ENCODE assay signal across 8 cellular contexts in genomic region chr5:62412549-62413329, GRCh38. TPM values are rescaled to one million over a fixed set of nuclear protein-coding genes. Genes with fewer than 3 reads are reported as not detected.
DNase-seq lines count a peak whose midpoint lies in the region; ATAC-seq and TF ChIP-seq lines count a peak whose summit lies in the region.

TSS of gene IPO11 (plus strand) at chr5:62412763. CDS start at chr5:62437280, 24,517 bp downstream.

- H3K4me3 ChIP-seq in prostate gland (peak within 1 kb of the TSS; percentile 62 to 79), urinary bladder (ENCODE audit: low read depth, low read length) (peak within 1 kb of the TSS; percentile 83)

- peak; percentile 97 for DNase-seq in NCI-H187 treated with DMSO at 0.1 percent for 48 hours (lab: John Stamatoyannopoulos, UW)
- peak; percentile 88 to 100 (median 97) for DNase-seq in anterior cingulate cortex (lab: John Stamatoyannopoulos, UW)
- DNase-seq in left ventricle myocardium superior: peak; percentile 98
- DNase-seq in prostate gland (ENCODE audit: low spot score): peak; percentile 98

- TF ChIP-seq POLR2A in prostate gland (IDR thresholded peaks at IDR 0.05): peak; percentile 54

- no peaks in the 10 kb centered on the region for H3K9me3 ChIP-seq in prostate gland

- peak in 2 of 4 experiments; percentile 15 to 34 for TF ChIP-seq CTCF in prostate gland (IDR thresholded peaks at IDR 0.05)

- under 1% methylated on average over 66 of the region's 66 CpGs for WGBS in prostate gland
- under 1% methylated on average over 66 of the region's 66 CpGs for WGBS in urinary bladder

- peak; percentile 95 for ATAC-seq in GM18499 (IDR thresholded peaks at IDR 0.05; ENCODE audit: insufficient read depth, unreplicated experiment)
- ATAC-seq in HG02943 (IDR thresholded peaks at IDR 0.05; ENCODE audit: low read depth, unreplicated experiment): peak; percentile 99
- peak; percentile 99 for ATAC-seq in left ventricle myocardium superior

- H3K27ac ChIP-seq in prostate gland (peak within 1 kb of the TSS; percentile 76 to 84), urinary bladder (ENCODE audit: low read depth) (peak within 1 kb of the TSS; percentile 72)

- H3K27me3 ChIP-seq in prostate gland (replicated peaks; ENCODE audit: insufficient read depth): no peaks in the 10 kb centered on the region

- H3K36me3 ChIP-seq in prostate gland (no peaks in the 10 kb centered on the region), urinary bladder (ENCODE audit: insufficient read depth) (no peaks in the 10 kb centered on the region)

- H3K4me1 ChIP-seq in prostate gland (replicated peaks): no peaks in the 10 kb centered on the region
- no peaks in the 10 kb centered on the region for H3K4me1 ChIP-seq in urinary bladder (ENCODE audit: insufficient read depth)

- intact Hi-C loops in T-helper 2 cell treated with Interferon-gamma antibody and Interleukin-4, amounts not matched to agents 100 ng/mL and 5 ng/mL, for 36 hours (cut with micrococcal nuclease): loop anchor here (1.0 to 5.0 kb wide), 4 partner anchors 9 to 1080 kb away; partner anchors contain the start of genes DIMT1, KIF2A, LRRC70 and ZSWIM6
- intact Hi-C loops in left ventricle myocardium superior (cut with micrococcal nuclease) (no loop called here), prostate gland (cut with DNase I) (no loop called here)

RNA-seq across cellular contexts. Expression of gene IPO11, which starts in this region (rescaled TPM):
- 33.1 and 33.7 TPM in 2 replicates for total RNA-seq in T-helper 2 cell treated with Interferon-gamma antibody and Interleukin-4, amounts not matched to agents 100 ng/mL and 5 ng/mL, for 36 hours
- total RNA-seq in left ventricle myocardium superior (38.9 TPM), prostate gland (10 to 100 TPM; 15.5 to 36.2 TPM), urinary bladder (53.6 TPM)
- 15.8 TPM for polyA plus RNA-seq in urinary bladder

Comparison
In these comparisons a context has a peak if more than half of its experiments do, and no peak if none do; other contexts are left out.
1. Peak in every context shown above with its lines: DNase-seq, ATAC-seq, H3K4me3 ChIP-seq and H3K27ac ChIP-seq.